9 cellular contexts compared by ENCODE assay signal in the genomic region with DNA sequence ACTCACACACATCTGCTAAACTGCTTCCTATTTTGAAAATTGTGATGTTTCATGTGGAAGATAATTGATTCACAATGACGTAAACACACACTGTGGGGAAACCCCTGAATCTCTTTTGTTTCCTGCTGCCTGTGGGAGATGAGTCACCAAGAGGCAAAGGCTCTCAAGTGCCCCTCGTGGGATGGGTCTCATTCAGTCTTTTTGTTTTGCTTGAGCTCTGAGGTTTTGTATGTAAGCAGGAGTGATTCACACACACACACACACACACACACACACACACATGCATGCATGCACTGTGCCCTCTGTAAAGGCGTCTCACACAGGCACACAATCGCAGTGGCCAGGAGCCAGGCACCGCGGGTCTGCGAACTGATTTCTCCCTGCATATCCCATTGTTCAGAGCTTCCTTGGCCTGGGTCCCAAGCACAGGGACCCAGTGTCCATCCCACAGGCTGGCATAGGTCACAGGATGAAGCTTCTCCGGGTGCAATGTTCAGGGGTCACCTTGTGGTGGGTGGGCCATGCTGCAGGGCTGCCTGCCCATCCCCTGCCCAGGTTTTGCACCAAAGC. TPM values are rescaled to one million over a fixed set of nuclear protein-coding genes. Genes with fewer than 3 reads are reported as not detected.
DNase-seq lines count a peak whose midpoint lies in the region; ATAC-seq and TF ChIP-seq lines count a peak whose summit lies in the region.
"Had no signal": no experiment of that assay in that cellular context is flagged by ENCODE, and none has a peak within 500 bp of the region (broad histone marks: within the 10 kb centered on the region; RNA-seq: fewer than 3 reads in every experiment).

No MANE protein-coding gene starts in this region.

- ATAC-seq in GM19023 (IDR thresholded peaks at IDR 0.05; ENCODE audit: unreplicated experiment) = peak; percentile 85
- ATAC-seq in HG03139 (IDR thresholded peaks at IDR 0.05; ENCODE audit: unreplicated experiment) = peak; percentile 81

- 0 to 47% methylated on average over 1 to 8 of the region's 8 CpGs for WGBS in transverse colon (ENCODE audit: low coverage in 1 of 2), 2 donors

- in situ Hi-C loops in transverse colon (cut with MboI; ENCODE audit: low pct_ligation_motif_present in 1 of 4, low pct_unique_long_range_greater_than_20kb in 1 of 4, low sequenced_read_pairs in 3 of 4) = no loop called here

- TF ChIP-seq EP300 in transverse colon (IDR thresholded peaks at IDR 0.05; ENCODE audit: low read depth) = no peak

- POLR2A ChIA-PET in A673 (lab: Charles Lee; ENCODE audit: low non-redundant PET) = no interaction called here

- H3K4me1 ChIP-seq in A673 (ENCODE audit: insufficient read depth, low read length, poor library complexity, severe bottlenecking) = peaks cover 5% of the 10 kb centered on the region
- H3K4me1 ChIP-seq in transverse colon = no peaks in the 10 kb centered on the region
- H3K4me1 ChIP-seq: parathyroid adenoma had no signal

- H3K4me3 ChIP-seq in A673 (ENCODE audit: low read depth, low read length, poor library complexity, severe bottlenecking) (no peak overlapping the region), transverse colon (no peak overlapping the region)

- CTCF ChIA-PET in A673 (lab: Charles Lee) = interaction anchor here (0.7 kb wide), 1 partner anchor 40 kb away, joined by 3 read pairs; no protein-coding TSS in a partner anchor

- H3K27ac ChIP-seq in A673 (ENCODE audit: low read depth, low read length, poor library complexity, severe bottlenecking) = no peak overlapping the region
- no peak overlapping the region for H3K27ac ChIP-seq in transverse colon
- H3K27ac ChIP-seq: parathyroid adenoma had no signal

- H3K27me3 ChIP-seq in A673 (replicated peaks; ENCODE audit: insufficient read depth, low read depth, low read length, poor library complexity) (no peaks in the 10 kb centered on the region), transverse colon (no peaks in the 10 kb centered on the region)

- H3K36me3 ChIP-seq in A673 (ENCODE audit: insufficient read depth, low read length, poor library complexity, severe bottlenecking) (no peaks in the 10 kb centered on the region), transverse colon (no peaks in the 10 kb centered on the region)

- TF ChIP-seq CTCF in A673 (conservative IDR thresholded peaks at IDR 0.05; ENCODE audit: low read depth, low read length) = no peak
- no peak for TF ChIP-seq CTCF in transverse colon (IDR thresholded peaks at IDR 0.05)

- no peak for TF ChIP-seq POLR2A in transverse colon (IDR thresholded peaks at IDR 0.05)

- BruUV-seq in A673 (replicated peaks; lab: Mats Ljungman, UMichigan) = no TSS peak

- DNase-seq in A673 (ENCODE audit: low spot score) (peak; percentile 86), hippocampal formation (lab: John Stamatoyannopoulos, UW) (peak; percentile 38 to 46), transverse colon (no peak)
- DNase-seq in activated effector memory CD4-positive, alpha-beta T cell treated with Interleukin-2 at 50 U/mL for 16 hours = peak; percentile 63
- peak; percentile 43 for DNase-seq in stimulated activated CD8-positive, alpha-beta memory T cell treated with anti-CD3 and anti-CD28 coated beads, Interleukin-12 subunit alpha, Interleukin-12 subunit beta, amount 100 ng/mL, for 24 hours (ENCODE audit: extremely low read depth)

- intact Hi-C loops in A673 (cut with micrococcal nuclease; ENCODE audit: unreplicated experiment) (no loop called here), transverse colon (cut with DNase I; ENCODE audit: low total_unique reads) (no loop called here)

- H3K9me3 ChIP-seq in A673 (ENCODE audit: low read depth, low read length, poor library complexity, severe bottlenecking) (no peaks in the 10 kb centered on the region), transverse colon (no peaks in the 10 kb centered on the region)

TF ChIP-seq in PFSK-1, 5 proteins besides CTCF, POLR2A, EP300 and RAD21:
- TF ChIP-seq TAF1 (IDR thresholded peaks at IDR 0.05; ENCODE audit: borderline replicate concordance, insufficient read depth, low read length) (no peak), FOXP2 (optimal IDR thresholded peaks at IDR 0.05; ENCODE audit: borderline replicate concordance, extremely low read depth, extremely low read length, insufficient read depth) (no peak), SIN3A (IDR thresholded peaks at IDR 0.05; ENCODE audit: borderline replicate concordance, insufficient read depth, low read length) (peak; percentile 71; the same call in 1 of the 2 replicates), REST (IDR thresholded peaks at IDR 0.05; ENCODE audit: insufficient read depth in 1 of 2, low read depth in 2 of 2, low read length in 2 of 2) (no peak), POLR2AphosphoS5 (IDR thresholded peaks at IDR 0.05; ENCODE audit: low read depth, low read length) (no peak)
TF ChIP-seq in PFSK-1: peak in this region for 1.

RNA-seq across cellular contexts. Expression of gene ARHGEF4, which starts 12.1 kb away (rescaled TPM):
- 2.1 and 3.2 TPM in 2 replicates for total RNA-seq in A673 (2021)
- 29.2 TPM for polyA plus RNA-seq in PFSK-1 (2012; ENCODE audit: insufficient read length, low read depth)
- 10 to 100 TPM in 1 of 4 donors, 1 to 10 TPM in 3; 1.2 to 16.8 (median 1.7) TPM for total RNA-seq in transverse colon
